In the genomic region with DNA sequence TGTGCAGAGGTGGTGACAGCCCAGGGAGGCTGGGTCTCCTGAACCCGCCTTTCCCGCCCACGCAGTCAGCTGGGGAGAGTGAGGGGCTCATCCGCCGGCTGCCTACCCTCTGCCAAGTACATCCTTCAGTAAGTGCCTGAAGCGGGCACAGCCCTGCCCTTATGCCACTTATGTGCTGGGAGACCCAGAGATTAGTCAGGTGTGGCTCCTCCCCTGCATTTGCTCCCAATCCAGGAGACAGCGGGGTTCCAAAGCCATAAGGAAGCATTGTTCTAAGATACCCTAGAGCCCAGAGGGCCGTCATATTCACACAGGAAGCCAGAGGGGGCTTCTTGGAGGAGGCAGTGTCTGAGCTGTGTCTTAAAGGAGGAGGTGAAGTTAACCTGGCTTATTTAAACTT, we compare ENCODE assay signal across 21 cellular contexts. TPM values are rescaled to one million over a fixed set of nuclear protein-coding genes. Genes with fewer than 3 reads are reported as not detected.
DNase-seq lines count a peak whose midpoint lies in the region; ATAC-seq, FAIRE-seq and TF ChIP-seq lines count a peak whose summit lies in the region.
"Had no signal": no experiment of that assay in that cellular context is flagged by ENCODE, and none has a peak within 500 bp of the region (broad histone marks: within the 10 kb centered on the region; RNA-seq: fewer than 3 reads in every experiment).

No MANE protein-coding gene starts in this region.

- TF ChIP-seq CTCF in bronchial epithelial cell (IDR thresholded peaks at IDR 0.05; ENCODE audit: insufficient read depth, low read length, severe bottlenecking) (no peak), neural progenitor cell (IDR thresholded peaks at IDR 0.05) (no peak)

- H3K4me3 ChIP-seq in bronchial epithelial cell (ENCODE audit: low read depth, low read length) (no peak overlapping the region), neural progenitor cell (no peak overlapping the region), SJCRH30 (no peak overlapping the region)
- H3K4me3 ChIP-seq: esophagus muscularis mucosa, heart left ventricle, PC-9, prostate gland had no signal

- H3K4me1 ChIP-seq in neural progenitor cell, result no peaks in the 10 kb centered on the region
- no peaks in the 10 kb centered on the region for H3K4me1 ChIP-seq in SJCRH30
- H3K4me1 ChIP-seq: prostate gland had no signal

- no peaks in the 10 kb centered on the region for H4K20me1 ChIP-seq in neural progenitor cell (ENCODE audit: low read depth)

- peaks cover 5% of the 10 kb centered on the region for H3K4me1 Mint-ChIP-seq in neural progenitor cell

- no peak overlapping the region for H3K4me3 Mint-ChIP-seq in neural progenitor cell
- H3K4me3 Mint-ChIP-seq: activated CD8-positive, alpha-beta T cell treated with anti-CD3 and anti-CD28 coated beads, Interleukin-2, amount 10 ng/mL, durations not matched to agents 7 days and 5 days; naive B cell had no signal

- peaks cover 10% of the 10 kb centered on the region for H3F3A ChIP-seq in neural progenitor cell (ENCODE audit: low read depth)

- no peak overlapping the region for H3K27ac ChIP-seq in neural progenitor cell
- no peak overlapping the region for H3K27ac ChIP-seq in SJCRH30
- H3K27ac ChIP-seq: 22Rv1, C4-2B, esophagus muscularis mucosa, heart left ventricle, PC-9, prostate gland had no signal

- DNase-seq in DMS 273 (lab: John Stamatoyannopoulos, UW; ENCODE audit: unreplicated experiment) (peak; percentile 30), DMS 273 treated with DMSO at 0.1 percent for 48 hours (lab: John Stamatoyannopoulos, UW) (no peak), NCI-H1092 treated with DMSO at 0.1 percent for 48 hours (lab: John Stamatoyannopoulos, UW) (peak; percentile 41), bronchial epithelial cell (ENCODE audit: low read depth) (peak; percentile 28), neural progenitor cell (ENCODE audit: low spot score) (peak; percentile 21), SJCRH30 (no peak), left ventricle myocardium superior (no peak), retina (no peak)
- DNase-seq: activated CD8-positive, alpha-beta T cell treated with anti-CD3 and anti-CD28 coated beads, Interleukin-2, amount 10 ng/mL, durations not matched to agents 7 days and 5 days; activated gamma-delta T cell treated with Interleukin-2 at 50 U/mL for 16 hours; left cardiac atrium; naive B cell; NCI-H446; PC-9 had no signal

- FAIRE-seq in bronchial epithelial cell (lab: Jason Lieb, UNC), result no peak
- FAIRE-seq: astrocyte, GM12892 had no signal

- H3K27ac Mint-ChIP-seq in neural progenitor cell, result no peak overlapping the region
- H3K27ac Mint-ChIP-seq: activated CD8-positive, alpha-beta T cell treated with anti-CD3 and anti-CD28 coated beads, Interleukin-2, amount 10 ng/mL, durations not matched to agents 7 days and 5 days; naive B cell had no signal

- no peak overlapping the region for H2AFZ ChIP-seq in neural progenitor cell (replicated peaks)
- H2AFZ ChIP-seq: PC-9 had no signal

- H3K9me3 ChIP-seq in neural progenitor cell (ENCODE audit: low read depth), result no peaks in the 10 kb centered on the region
- H3K9me3 ChIP-seq in SJCRH30 (replicated peaks), result no peaks in the 10 kb centered on the region
- H3K9me3 ChIP-seq: esophagus muscularis mucosa, heart left ventricle, prostate gland had no signal

- H3K27me3 ChIP-seq in bronchial epithelial cell (ENCODE audit: control insufficient read depth, insufficient read depth, low read length), result no peaks in the 10 kb centered on the region
- no peaks in the 10 kb centered on the region for H3K27me3 ChIP-seq in neural progenitor cell
- no peaks in the 10 kb centered on the region for H3K27me3 ChIP-seq in SJCRH30
- H3K27me3 ChIP-seq: esophagus muscularis mucosa, heart left ventricle had no signal

- ATAC-seq in left ventricle myocardium superior, result no peak
- ATAC-seq: activated CD8-positive, alpha-beta T cell treated with anti-CD3 and anti-CD28 coated beads, Interleukin-2, amount 10 ng/mL, durations not matched to agents 7 days and 5 days; heart left ventricle; left cardiac atrium had no signal

- H3K4me2 ChIP-seq in neural progenitor cell, result no peak overlapping the region
- H3K4me2 ChIP-seq: PC-9 had no signal

- H3K36me3 Mint-ChIP-seq in neural progenitor cell, result peaks cover 3% of the 10 kb centered on the region
- H3K36me3 Mint-ChIP-seq: naive B cell had no signal

- no peaks in the 10 kb centered on the region for H3K36me3 ChIP-seq in bronchial epithelial cell (ENCODE audit: control insufficient read depth, insufficient read depth, low read length)
- no peaks in the 10 kb centered on the region for H3K36me3 ChIP-seq in neural progenitor cell
- no peaks in the 10 kb centered on the region for H3K36me3 ChIP-seq in SJCRH30
- H3K36me3 ChIP-seq: prostate gland had no signal

- peaks cover under 1% of the 10 kb centered on the region for H3K9me3 Mint-ChIP-seq in neural progenitor cell
- H3K9me3 Mint-ChIP-seq: naive B cell had no signal

- H3K27me3 Mint-ChIP-seq in neural progenitor cell (ENCODE audit: insufficient read depth, low read depth), result peaks cover 10% of the 10 kb centered on the region
- H3K27me3 Mint-ChIP-seq: naive B cell had no signal

- H3K79me2 ChIP-seq in neural progenitor cell (ENCODE audit: low read depth), result no peaks in the 10 kb centered on the region

- intact Hi-C loops in left ventricle myocardium superior (cut with micrococcal nuclease), result no loop called here

- no peak overlapping the region for H3K9ac ChIP-seq in neural progenitor cell

RNA-seq across cellular contexts. Expression of gene PPP6R3, which starts 5.8 kb away (rescaled TPM):
- total RNA-seq in bronchial epithelial cell (93.5 and 139 TPM in 2 replicates), neural progenitor cell (ENCODE audit: low replicate concordance) (162 and 197 TPM in 2 replicates), left ventricle myocardium superior (86.7 TPM)
- 130 and 143 TPM in 2 replicates for total RNA-seq in SJCRH30 (2014; rRNA removed; shearing (Covaris generic))

Comparison
In these comparisons a context has a peak if more than half of its experiments do, and no peak if none do; other contexts are left out.
1. DNase-seq: peak in DMS 273 (single experiment), NCI-H1092 treated with DMSO at 0.1 percent for 48 hours (single experiment), bronchial epithelial cell (single experiment) and neural progenitor cell (single experiment); none in DMS 273 treated with DMSO at 0.1 percent for 48 hours (single experiment), SJCRH30 (0 of 2), left ventricle myocardium superior (single experiment) and retina (single experiment).